In the genomic region with DNA sequence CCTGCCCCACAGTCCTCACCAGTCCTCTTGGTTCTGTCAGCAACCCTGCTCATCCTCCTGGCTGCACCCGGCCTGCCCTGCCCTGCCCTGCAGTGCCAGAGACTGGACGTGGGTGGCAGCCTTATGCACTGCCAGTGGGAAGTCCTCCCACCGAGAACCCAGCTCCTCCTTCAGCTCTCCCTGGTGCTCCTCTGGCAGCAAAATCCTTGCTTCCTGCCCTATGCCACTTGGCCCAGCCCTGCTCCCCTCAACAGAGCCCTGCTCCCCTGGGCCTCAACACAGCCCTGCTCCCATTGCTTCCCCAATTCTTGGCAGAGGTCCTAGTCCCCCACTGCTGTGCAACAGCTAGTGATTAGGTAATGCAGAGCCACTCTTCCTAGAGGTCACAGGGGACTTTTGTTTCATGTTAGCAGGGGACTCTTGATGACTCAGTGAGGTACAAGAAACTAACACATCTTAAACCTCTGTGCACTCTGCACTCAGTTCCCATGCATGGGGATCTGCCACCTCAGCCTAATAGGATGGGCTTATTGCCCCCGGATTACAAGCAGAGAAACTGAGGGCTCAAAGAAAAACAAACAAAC, we compare ENCODE assay signal across 9 cellular contexts. TPM values are rescaled to one million over a fixed set of nuclear protein-coding genes. Genes with fewer than 3 reads are reported as not detected.
DNase-seq lines count a peak whose midpoint lies in the region; ATAC-seq, FAIRE-seq and TF ChIP-seq lines count a peak whose summit lies in the region.
"Had no signal": no experiment of that assay in that cellular context is flagged by ENCODE, and none has a peak within 500 bp of the region (broad histone marks: within the 10 kb centered on the region; RNA-seq: fewer than 3 reads in every experiment).

No MANE protein-coding gene starts in this region.

- WGBS in pancreas, 2 donors, result 65 to 73% methylated on average over 4 of the region's 4 CpGs

- H3K27me3 ChIP-seq in pancreas, result no peaks in the 10 kb centered on the region

- peak; percentile 90 for ATAC-seq in GM21381 (IDR thresholded peaks at IDR 0.05; ENCODE audit: unreplicated experiment)
- ATAC-seq in pancreas, result no peak

- no peak for TF ChIP-seq CTCF in GM10266 (IDR thresholded peaks at IDR 0.05; ENCODE audit: control insufficient read depth, insufficient read depth, low read depth, missing control alignments)
- peak; percentile 12 for TF ChIP-seq CTCF in epithelial cell of proximal tubule (conservative IDR thresholded peaks at IDR 0.05; ENCODE audit: low read depth, low read length)
- TF ChIP-seq CTCF in pancreas (IDR thresholded peaks at IDR 0.05), result no peak

- no peak overlapping the region for H3K27ac ChIP-seq in pancreas

- H3K36me3 ChIP-seq in pancreas, result no peaks in the 10 kb centered on the region

- H3K4me3 ChIP-seq in epithelial cell of proximal tubule (ENCODE audit: low read depth, low read length), result no peak overlapping the region
- no peak overlapping the region for H3K4me3 ChIP-seq in pancreas

- H3K4me1 ChIP-seq in pancreas, result no peaks in the 10 kb centered on the region

- no peaks in the 10 kb centered on the region for H3K9me3 ChIP-seq in pancreas

- no peak for FAIRE-seq in pancreas (lab: Jason Lieb, UNC)
- FAIRE-seq: astrocyte had no signal

- intact Hi-C loops in pancreas (cut with DNase I), result no loop called here

- DNase-seq in GM10266 (ENCODE audit: extremely low spot score) (peak; percentile 47), HT1080 (ENCODE audit: low read depth) (peak; percentile 38), epithelial cell of proximal tubule (ENCODE audit: low read depth) (no peak), NCI-H1930 (lab: John Stamatoyannopoulos, UW) (no peak), anterior cingulate cortex (lab: John Stamatoyannopoulos, UW) (no peak), putamen (ENCODE audit: low spot score) (no peak), pancreas (no peak)

RNA-seq across cellular contexts. Expression of a gene that starts 58.0 kb away (rescaled TPM):
- not detected in 2 replicates for total RNA-seq in HT1080 (2014; rRNA removed; shearing (Covaris generic))
- not detected in 2 replicates for polyA plus RNA-seq in HT1080 (2015; cell fraction: cytosol; rRNA removed)
- not detected in 2 replicates for polyA plus RNA-seq in HT1080 (2015; cell fraction: nucleus; rRNA removed)
- total RNA-seq in epithelial cell of proximal tubule, result 0.65 and 1.0 TPM in 2 replicates
- total RNA-seq in pancreas, result under 1 TPM; 0.06 to 0.41 (median 0.13) TPM
- under 1 TPM; 0.05 to 0.11 TPM for polyA plus RNA-seq in pancreas
- total RNA-seq: astrocyte had no signal

Comparison
In these comparisons a context has a peak if more than half of its experiments do, and no peak if none do; other contexts are left out.
1. DNase-seq: peak in GM10266 (single experiment) and HT1080 (single experiment); none in epithelial cell of proximal tubule (single experiment), NCI-H1930 (0 of 2), anterior cingulate cortex (0 of 58), putamen (single experiment) and pancreas (0 of 6).